In genomic region chr4:77862478-77863216, GRCh38 we compare ENCODE assay signal across 1 cellular context.
A peak's percentile ranks its signal among the peaks of the same experiment; 100 is the strongest.
TF ChIP-seq lines count a peak whose summit lies in the region.

Gene MRPL1 (plus strand): TSS chr4:77862830. CDS start chr4:77862849, 19 bp downstream.

TF ChIP-seq in HEK293, 187 proteins besides CTCF, POLR2A, EP300 and RAD21 (continued from another document and continues in another):
- TF ChIP-seq ZNF704 (tag by site-specific recombination; IDR thresholded peaks at IDR 0.05) (no peak), ZSCAN23 (tag by site-specific recombination; IDR thresholded peaks at IDR 0.05) (peak; percentile 40; the same call in 1 of the 2 replicates), ZNF133 (tag by site-specific recombination; IDR thresholded peaks at IDR 0.05) (no peak), ZNF2 (tag by site-specific recombination; IDR thresholded peaks at IDR 0.05) (no peak; the same call in none of the 2 replicates), BCL6B (tag by site-specific recombination; IDR thresholded peaks at IDR 0.05) (no peak), ZNF548 (tag by site-specific recombination; IDR thresholded peaks at IDR 0.05) (no peak), ZNF37A (tag by site-specific recombination; IDR thresholded peaks at IDR 0.05) (no peak), SETDB1 (IDR thresholded peaks at IDR 0.05; ENCODE audit: insufficient read length, low read length) (no peak), ZNF148 (tag by site-specific recombination; IDR thresholded peaks at IDR 0.05; ENCODE audit: borderline replicate concordance) (peak; percentile 50; the same call in 1 of the 2 replicates), ZNF324 (tag by site-specific recombination; IDR thresholded peaks at IDR 0.05) (peak; percentile 68), ZBTB11 (tag by site-specific recombination; conservative IDR thresholded peaks at IDR 0.05; ENCODE audit: low read depth) (peak; percentile 99), GLIS2 (tag by site-specific recombination; IDR thresholded peaks at IDR 0.05) (no peak), ELK4 (IDR thresholded peaks at IDR 0.05; ENCODE audit: borderline replicate concordance, low read depth, low read length) (no peak), ZNF830 (tag by site-specific recombination; IDR thresholded peaks at IDR 0.05; ENCODE audit: low read depth) (no peak), ZSCAN30 (tag by site-specific recombination; IDR thresholded peaks at IDR 0.05) (peak; percentile 83), SP2 (tag by site-specific recombination; IDR thresholded peaks at IDR 0.05) (peak; percentile 61), ZNF660 (tag by site-specific recombination; IDR thresholded peaks at IDR 0.05) (peak; percentile 95), KLF9 (tag by site-specific recombination; IDR thresholded peaks at IDR 0.05; ENCODE audit: low read depth) (peak; percentile 60; the same call in 1 of the 2 replicates), ZNF558 (tag by site-specific recombination; IDR thresholded peaks at IDR 0.05) (no peak; the same call in 1 of the 2 replicates), ZNF394 (tag by site-specific recombination; IDR thresholded peaks at IDR 0.05; ENCODE audit: borderline replicate concordance) (peak; percentile 76; the same call in 1 of the 2 replicates), ZNF473 (tag by site-specific recombination; IDR thresholded peaks at IDR 0.05) (no peak), ZNF623 (tag by site-specific recombination; IDR thresholded peaks at IDR 0.05) (0 out of 2 replicates have a peak, but pooled peaks have one; percentile 12), ZNF404 (tag by site-specific recombination; IDR thresholded peaks at IDR 0.05) (no peak), YY2 (tag by site-specific recombination; IDR thresholded peaks at IDR 0.05) (peak; percentile 95), SP7 (tag by site-specific recombination; IDR thresholded peaks at IDR 0.05) (peak; percentile 80), TSHZ1 (tag by site-specific recombination; IDR thresholded peaks at IDR 0.05; ENCODE audit: borderline replicate concordance) (no peak), REPIN1 (tag by site-specific recombination; IDR thresholded peaks at IDR 0.05; ENCODE audit: low read depth) (peak; percentile 72; the same call in 1 of the 2 replicates), ZNF610 (tag by site-specific recombination; IDR thresholded peaks at IDR 0.05; ENCODE audit: borderline replicate concordance) (peak; percentile 75; the same call in 1 of the 2 replicates), ZNF449 (tag by site-specific recombination; IDR thresholded peaks at IDR 0.05) (no peak), GFI1B (tag by site-specific recombination; IDR thresholded peaks at IDR 0.05) (no peak), ZNF658 (tag by site-specific recombination; IDR thresholded peaks at IDR 0.05) (no peak), ZFP69B (tag by site-specific recombination; IDR thresholded peaks at IDR 0.05) (peak; percentile 53; the same call in 1 of the 2 replicates), ZNF366 (tag by site-specific recombination; conservative IDR thresholded peaks at IDR 0.05) (peak; percentile 86), ZNF335 (tag by site-specific recombination; conservative IDR thresholded peaks at IDR 0.05) (peak; percentile 88), ZNF571 (tag by site-specific recombination; IDR thresholded peaks at IDR 0.05) (no peak), GLI2 (tag by site-specific recombination; IDR thresholded peaks at IDR 0.05; ENCODE audit: borderline replicate concordance, low read depth) (no peak), ZBTB8A (tag by site-specific recombination; IDR thresholded peaks at IDR 0.05) (0 out of 2 replicates have a peak, but pooled peaks have one; percentile 34), ZNF777 (tag by site-specific recombination; IDR thresholded peaks at IDR 0.05; ENCODE audit: borderline replicate concordance) (no peak; the same call in 1 of the 2 replicates), PATZ1 (tag by site-specific recombination; IDR thresholded peaks at IDR 0.05) (peak; percentile 37; the same call in 1 of the 2 replicates), ZNF513 (tag by site-specific recombination; IDR thresholded peaks at IDR 0.05) (no peak; the same call in 1 of the 2 replicates)
